Comparison of ENCODE assay signal across 9 cellular contexts in the genomic region with DNA sequence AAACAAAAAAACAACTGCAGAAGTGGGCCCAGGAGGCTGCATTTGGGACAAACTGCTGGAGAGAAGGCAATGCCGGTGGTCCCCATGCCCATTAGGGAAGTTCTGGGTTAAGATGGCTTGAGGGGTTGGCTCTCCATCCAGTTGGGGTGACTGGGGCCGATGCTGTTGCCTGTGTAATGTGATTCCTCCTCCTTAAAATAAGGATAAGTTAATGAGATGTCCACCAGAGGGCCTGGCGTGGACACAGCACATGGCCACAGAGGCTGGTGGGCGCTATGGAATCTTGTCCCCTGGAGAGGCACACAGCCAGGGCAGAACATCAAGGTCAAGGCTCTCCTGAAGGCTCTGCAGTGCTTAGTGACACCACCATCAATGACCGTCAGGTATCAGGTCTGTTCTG. TPM values are rescaled to one million over a fixed set of nuclear protein-coding genes. Genes with fewer than 3 reads are reported as not detected.
DNase-seq lines count a peak whose midpoint lies in the region; ATAC-seq and TF ChIP-seq lines count a peak whose summit lies in the region.
"Had no signal": no experiment of that assay in that cellular context is flagged by ENCODE, and none has a peak within 500 bp of the region (broad histone marks: within the 10 kb centered on the region; RNA-seq: fewer than 3 reads in every experiment).

No MANE protein-coding gene starts in this region.

- no peaks in the 10 kb centered on the region for H3K9me3 ChIP-seq in CD4-positive, alpha-beta T cell (ENCODE audit: control insufficient read depth, low read length)
- H3K9me3 ChIP-seq in HCT116 (ENCODE audit: control insufficient read depth in 1 of 2, insufficient read depth in 1 of 2, low read depth in 1 of 2, low read length in 2 of 2) (no peaks in the 10 kb centered on the region), ovary (no peaks in the 10 kb centered on the region)
- H3K9me3 ChIP-seq: SJSA1 had no signal

- 22 to 33% (median 30%) methylated on average over 5 of the region's 5 CpGs for WGBS in ovary, 3 donors

- POLR2A ChIA-PET in CD4-positive, alpha-beta T cell (lab: Charles Lee) = interaction anchor here (2.5 kb wide), 1 partner anchor 37 kb away, joined by 8 read pairs; no protein-coding TSS in a partner anchor
- POLR2A ChIA-PET in HCT116 (lab: Charles Lee) = no interaction called here

- H3K4me1 Mint-ChIP-seq in CD4-positive, alpha-beta T cell (ENCODE audit: low read depth) = peaks cover 11% of the 10 kb centered on the region
- peaks cover 6% of the 10 kb centered on the region for H3K4me1 Mint-ChIP-seq in activated naive CD8-positive, alpha-beta T cell treated with anti-CD3 and anti-CD28 coated beads for 36 hours
- H3K4me1 Mint-ChIP-seq in memory B cell = peaks cover 12% of the 10 kb centered on the region

- peaks cover 19% of the 10 kb centered on the region for H3K27me3 Mint-ChIP-seq in CD4-positive, alpha-beta T cell
- H3K27me3 Mint-ChIP-seq in activated naive CD8-positive, alpha-beta T cell treated with anti-CD3 and anti-CD28 coated beads for 36 hours = peaks cover 24% of the 10 kb centered on the region
- H3K27me3 Mint-ChIP-seq in memory B cell = peaks cover 2% of the 10 kb centered on the region

- BruUV-seq in HCT116 (replicated peaks; lab: Mats Ljungman, UMichigan) = no TSS peak

- RAD21 ChIA-PET in HCT116 (lab: Charles Lee; ENCODE audit: low non-redundant PET in 1 of 2, low total read pairs in 2 of 2, uncharacterized antibody in 2 of 2, unreplicated experiment in 2 of 2) = no interaction called here

- no peak for TF ChIP-seq CTCF in CD4-positive, alpha-beta T cell (IDR thresholded peaks at IDR 0.05)
- TF ChIP-seq CTCF in HCT116 (IDR thresholded peaks at IDR 0.05 in 2 of 3, conservative IDR thresholded peaks at IDR 0.05 in 1 of 3; ENCODE audit: borderline replicate concordance in 1 of 3, insufficient read depth in 1 of 3, low read depth in 2 of 3, low read length in 2 of 3) (peak in 2 of 3 experiments; percentile 36 to 40; a peak in 3 of 6 replicates), ovary (IDR thresholded peaks at IDR 0.05) (no peak)

- CTCF ChIA-PET in CD4-positive, alpha-beta T cell (lab: Charles Lee) = no interaction called here
- CTCF ChIA-PET in HCT116 (lab: Charles Lee) = interaction anchor here (1.2 kb wide), 1 partner anchor 20 kb away, joined by 3 read pairs; no protein-coding TSS in a partner anchor

- H3K9me3 Mint-ChIP-seq in CD4-positive, alpha-beta T cell = no peaks in the 10 kb centered on the region
- no peaks in the 10 kb centered on the region for H3K9me3 Mint-ChIP-seq in activated naive CD8-positive, alpha-beta T cell treated with anti-CD3 and anti-CD28 coated beads for 36 hours
- no peaks in the 10 kb centered on the region for H3K9me3 Mint-ChIP-seq in memory B cell

- TF ChIP-seq RAD21 in HCT116 (IDR thresholded peaks at IDR 0.05; ENCODE audit: low read depth) = 0 out of 2 replicates have a peak, but pooled peaks have one; percentile 10

- ATAC-seq in CD4-positive, alpha-beta T cell (ENCODE audit: poor library complexity) = no peak
- peak; percentile 39 for ATAC-seq in HCT116
- ATAC-seq in memory B cell (ENCODE audit: low read depth) = no peak
- no peak for ATAC-seq in HG02798 (IDR thresholded peaks at IDR 0.05; ENCODE audit: poor library complexity, unreplicated experiment)

- intact Hi-C loops in CD4-positive, alpha-beta T cell (cut with DNase I, micrococcal nuclease) = no loop called here
- intact Hi-C loops in HCT116 (cut with micrococcal nuclease) = no loop called here
- intact Hi-C loops in ovary (cut with DNase I) = no loop called here

- no peak overlapping the region for H3K27ac ChIP-seq in CD4-positive, alpha-beta T cell (ENCODE audit: low read depth, low read length)
- H3K27ac ChIP-seq in HCT116 (ENCODE audit: low read depth, low read length) (no peak overlapping the region), ovary (no peak overlapping the region)
- H3K27ac ChIP-seq: SJSA1 had no signal

- H3K4me3 ChIP-seq in HCT116 (replicated peaks in 1 of 2; ENCODE audit: low read depth in 1 of 2, low read length in 2 of 2) = no peak overlapping the region
- H3K4me3 ChIP-seq in ovary = no peak overlapping the region
- H3K4me3 ChIP-seq: SJSA1 had no signal

- no peaks in the 10 kb centered on the region for H4K20me1 ChIP-seq in HCT116 (ENCODE audit: insufficient read depth)

- peaks cover 10% of the 10 kb centered on the region for H3K27me3 ChIP-seq in CD4-positive, alpha-beta T cell (ENCODE audit: control insufficient read depth, insufficient read depth, low read length)
- H3K27me3 ChIP-seq in HCT116 (ENCODE audit: insufficient read depth, low read length) (peaks cover 65% of the 10 kb centered on the region), ovary (peaks cover 11% of the 10 kb centered on the region)

- no peak for TF ChIP-seq EP300 in ovary (IDR thresholded peaks at IDR 0.05)

- TF ChIP-seq POLR2A in HCT116 (IDR thresholded peaks at IDR 0.05; ENCODE audit: borderline replicate concordance, extremely low read depth, insufficient read depth, insufficient read length) (no peak), ovary (IDR thresholded peaks at IDR 0.05) (no peak)

- no peaks in the 10 kb centered on the region for H3K9me2 ChIP-seq in HCT116 (ENCODE audit: insufficient read depth)

- peak overlapping the region; percentile 0; the same call in 1 of the 2 replicates for H3K4me2 ChIP-seq in HCT116 (ENCODE audit: low read length)

- no peak overlapping the region for H3K27ac Mint-ChIP-seq in CD4-positive, alpha-beta T cell
- no peak overlapping the region for H3K27ac Mint-ChIP-seq in activated naive CD8-positive, alpha-beta T cell treated with anti-CD3 and anti-CD28 coated beads for 36 hours
- no peak overlapping the region for H3K27ac Mint-ChIP-seq in memory B cell

- DNase-seq in CD4-positive, alpha-beta T cell = no peak
- DNase-seq in HCT116 (ENCODE audit: low read depth, low spot score) (peak; percentile 15), memory B cell (ENCODE audit: low spot score in 2 of 2) (no peak), ovary (no peak), cerebellar cortex (ENCODE audit: low spot score) (no peak)
- DNase-seq in activated naive CD8-positive, alpha-beta T cell treated with anti-CD3 and anti-CD28 coated beads for 36 hours = peak; percentile 12
- DNase-seq in central memory CD4-positive, alpha-beta T cell = no peak

- H3K4me1 ChIP-seq in HCT116 (ENCODE audit: control insufficient read depth in 1 of 2, insufficient read depth in 2 of 2, low read length in 2 of 2) (peaks cover 4 to 25% of the 10 kb centered on the region in 2 experiments; a peak in 3 of 4 replicates), ovary (ENCODE audit: insufficient read depth) (peaks cover 2% of the 10 kb centered on the region)

- no peaks in the 10 kb centered on the region for H3K79me2 ChIP-seq in HCT116 (ENCODE audit: insufficient read depth, low read length)

- H3K36me3 ChIP-seq in HCT116 (ENCODE audit: control insufficient read depth in 1 of 2, insufficient read depth in 2 of 2, low read length in 2 of 2) = no peaks in the 10 kb centered on the region
- no peaks in the 10 kb centered on the region for H3K36me3 ChIP-seq in ovary
- H3K36me3 ChIP-seq: SJSA1 had no signal

- no peak overlapping the region for H2AFZ ChIP-seq in HCT116 (ENCODE audit: low read depth, low read length, poor library complexity, severe bottlenecking)

- H3K4me3 Mint-ChIP-seq in CD4-positive, alpha-beta T cell = peak overlapping the region; percentile 88
- H3K4me3 Mint-ChIP-seq in activated naive CD8-positive, alpha-beta T cell treated with anti-CD3 and anti-CD28 coated beads for 36 hours = peak overlapping the region; percentile 83
- peak overlapping the region; percentile 44 for H3K4me3 Mint-ChIP-seq in memory B cell

- H3K9ac ChIP-seq in HCT116 (ENCODE audit: low read length) = no peak overlapping the region

- no peaks in the 10 kb centered on the region for H3K36me3 Mint-ChIP-seq in CD4-positive, alpha-beta T cell (ENCODE audit: low read depth)
- no peaks in the 10 kb centered on the region for H3K36me3 Mint-ChIP-seq in activated naive CD8-positive, alpha-beta T cell treated with anti-CD3 and anti-CD28 coated beads for 36 hours
- H3K36me3 Mint-ChIP-seq in memory B cell = no peaks in the 10 kb centered on the region

TF ChIP-seq in HCT116, 20 proteins besides CTCF, POLR2A, EP300 and RAD21:
- TF ChIP-seq SIN3A (IDR thresholded peaks at IDR 0.05; ENCODE audit: low read depth) (no peak), SRF (IDR thresholded peaks at IDR 0.05; ENCODE audit: low read depth) (no peak)
TF ChIP-seq in HCT116: peak in this region for 0.

RNA-seq across cellular contexts. Expression of gene TESC, which starts 1.0 kb away (rescaled TPM):
- 1 to 10 TPM; 2.7 to 3.0 TPM for total RNA-seq in CD4-positive, alpha-beta T cell
- total RNA-seq in HCT116 (2021; ENCODE audit: unreplicated experiment) (10.4 TPM), ovary (10 to 100 TPM in 1 of 7 donors, 1 to 10 TPM in 6; 1.4 to 15.0 (median 5.8) TPM)
- polyA plus RNA-seq in HCT116 (2012) = 9.7 and 12.2 TPM in 2 replicates
- 10 to 100 TPM; 28.6 to 29.7 TPM for total RNA-seq in activated naive CD8-positive, alpha-beta T cell treated with anti-CD3 and anti-CD28 coated beads for 36 hours
- 1 to 10 TPM; 4.3 to 8.0 TPM for polyA plus RNA-seq in ovary
- total RNA-seq: SJSA1 had no signal

Comparison
In these comparisons a context has a peak if more than half of its experiments do, and no peak if none do; other contexts are left out.
1. DNase-seq: peak in HCT116 (single experiment) and activated naive CD8-positive, alpha-beta T cell treated with anti-CD3 and anti-CD28 coated beads for 36 hours (single experiment); none in CD4-positive, alpha-beta T cell (0 of 10), memory B cell (0 of 2), central memory CD4-positive, alpha-beta T cell (single experiment), ovary (0 of 5) and cerebellar cortex (single experiment).
2. CTCF ChIP-seq: peak in HCT116 (2 of 3); none in CD4-positive, alpha-beta T cell (single experiment) and ovary (0 of 3).
3. Peak in every context shown above with its lines, with median percentiles within 50 percentile points of each other: H3K4me3 Mint-ChIP-seq.